Comparison of ENCODE assay signal across 22 cellular contexts in the genomic region with DNA sequence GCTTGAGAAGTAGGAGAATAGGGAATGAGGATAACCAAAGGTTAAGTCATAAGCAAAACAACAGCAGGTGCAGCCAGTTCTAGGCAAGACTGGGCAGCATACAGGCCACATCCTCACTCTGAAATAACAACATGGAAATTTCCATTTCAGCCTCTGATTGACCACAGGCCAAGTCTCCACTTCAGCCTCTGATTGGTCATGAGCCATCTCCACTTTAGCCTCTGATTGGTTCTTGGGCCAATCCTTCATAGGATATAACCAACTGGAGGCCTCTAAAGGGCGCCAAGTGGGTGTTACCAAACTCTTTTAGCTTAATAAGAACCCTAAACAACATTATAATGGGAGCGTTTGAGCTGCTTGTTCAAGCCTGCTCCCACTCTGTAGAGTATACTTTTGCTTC.
"Had no signal": no experiment of that assay in that cellular context is flagged by ENCODE, and none has a peak within 500 bp of the region (broad histone marks: within the 10 kb centered on the region; RNA-seq: fewer than 3 reads in every experiment).

No MANE protein-coding gene starts in this region.

- DNase-seq: activated CD4-positive, alpha-beta T cell treated with anti-CD3 and anti-CD28 coated beads, Interleukin-2, amount 10 ng/mL, durations not matched to agents 24 days and 14 days; activated CD8-positive, alpha-beta T cell treated with anti-CD3 and anti-CD28 coated beads, Interleukin-2, amount 10 ng/mL, durations not matched to agents 7 days and 5 days; activated gamma-delta T cell treated with Interleukin-2 at 50 U/mL for 16 hours; activated T-cell treated with anti-CD3 and anti-CD28 coated beads, Interleukin-2, amount 50 U/mL, for 1 hour; aorta; caudate nucleus; effector CD4-positive, alpha-beta T cell; foreskin melanocyte; left ventricle myocardium inferior; midbrain; right lobe of liver; stimulated activated CD4-positive, alpha-beta T cell treated with anti-CD3 and anti-CD28 coated beads, Interleukin-1b, Interleukin-23, amount 100 ng/mL, for 48 hours; substantia nigra; tibial artery had no signal

- H3K27ac ChIP-seq: hepatocyte, left ventricle myocardium inferior, right lobe of liver, skin epidermis, tibial artery had no signal

- H3K9me3 Mint-ChIP-seq: activated CD4-positive, alpha-beta T cell treated with anti-CD3 and anti-CD28 coated beads, Interleukin-2, amount 10 ng/mL, durations not matched to agents 24 days and 14 days; dendritic cell treated with granulocyte-macrophage colony-stimulating factor and Interleukin-4, amounts not matched to agents 40 ng/mL and 50 ng/mL, for 4 days; nephron; stimulated activated naive CD8-positive, alpha-beta T cell treated with anti-CD3 and anti-CD28 coated beads, Interleukin-15, Interleukin-2, amounts not matched to agents 100 ng/mL and 50 ng/mL, for 24 hours had no signal

- H3K27me3 ChIP-seq: hepatocyte, right lobe of liver, tibial artery had no signal

- H3K27ac Mint-ChIP-seq: activated CD4-positive, alpha-beta T cell treated with anti-CD3 and anti-CD28 coated beads, Interleukin-2, amount 10 ng/mL, durations not matched to agents 24 days and 14 days; activated CD8-positive, alpha-beta T cell treated with anti-CD3 and anti-CD28 coated beads, Interleukin-2, amount 10 ng/mL, durations not matched to agents 7 days and 5 days; brain; dendritic cell treated with granulocyte-macrophage colony-stimulating factor and Interleukin-4, amounts not matched to agents 40 ng/mL and 50 ng/mL, for 4 days; nephron; stimulated activated naive CD8-positive, alpha-beta T cell treated with anti-CD3 and anti-CD28 coated beads, Interleukin-15, Interleukin-2, amounts not matched to agents 100 ng/mL and 50 ng/mL, for 24 hours had no signal

- H3K4me3 Mint-ChIP-seq: activated CD4-positive, alpha-beta T cell treated with anti-CD3 and anti-CD28 coated beads, Interleukin-2, amount 10 ng/mL, durations not matched to agents 24 days and 14 days; activated CD8-positive, alpha-beta T cell treated with anti-CD3 and anti-CD28 coated beads, Interleukin-2, amount 10 ng/mL, durations not matched to agents 7 days and 5 days; brain; dendritic cell treated with granulocyte-macrophage colony-stimulating factor and Interleukin-4, amounts not matched to agents 40 ng/mL and 50 ng/mL, for 4 days; nephron; stimulated activated naive CD8-positive, alpha-beta T cell treated with anti-CD3 and anti-CD28 coated beads, Interleukin-15, Interleukin-2, amounts not matched to agents 100 ng/mL and 50 ng/mL, for 24 hours had no signal

- H3K79me2 ChIP-seq: hepatocyte had no signal

- H3K36me3 Mint-ChIP-seq: activated naive CD4-positive, alpha-beta T cell treated with anti-CD3 and anti-CD28 coated beads, Interleukin-2, amount 50 U/mL, for 72 hours; brain had no signal

- H2AFZ ChIP-seq: hepatocyte had no signal

- H3K4me3 ChIP-seq: hepatocyte, left ventricle myocardium inferior, right lobe of liver, skin epidermis, tibial artery had no signal

- H3K27me3 Mint-ChIP-seq: activated CD4-positive, alpha-beta T cell treated with anti-CD3 and anti-CD28 coated beads, Interleukin-2, amount 10 ng/mL, durations not matched to agents 24 days and 14 days; stimulated activated naive CD8-positive, alpha-beta T cell treated with anti-CD3 and anti-CD28 coated beads, Interleukin-15, Interleukin-2, amounts not matched to agents 100 ng/mL and 50 ng/mL, for 24 hours had no signal

- H3K4me1 ChIP-seq: left ventricle myocardium inferior, right lobe of liver, tibial artery had no signal

- H3K9me3 ChIP-seq: left ventricle myocardium inferior, right lobe of liver, tibial artery had no signal

- H3K4me2 ChIP-seq: hepatocyte had no signal

- ATAC-seq: activated CD4-positive, CD25-positive, alpha-beta regulatory T cell treated with anti-CD3 and anti-CD28 coated beads, Interleukin-2, amount 50 U/mL, for 24 hours; activated CD8-positive, alpha-beta T cell treated with anti-CD3 and anti-CD28 coated beads, Interleukin-2, amount 10 ng/mL, durations not matched to agents 7 days and 5 days; activated naive CD4-positive, alpha-beta T cell treated with anti-CD3 and anti-CD28 coated beads, Interleukin-2, amount 50 U/mL, for 72 hours; right lobe of liver had no signal

- H3K4me1 Mint-ChIP-seq: activated CD4-positive, alpha-beta T cell treated with anti-CD3 and anti-CD28 coated beads, Interleukin-2, amount 10 ng/mL, durations not matched to agents 24 days and 14 days; brain; nephron had no signal

- H3K36me3 ChIP-seq: left ventricle myocardium inferior, right lobe of liver, tibial artery had no signal
